ENCODE assay signal across 8 cellular contexts in genomic region chr10:72009430-72010081, GRCh38. TPM values are rescaled to one million over a fixed set of nuclear protein-coding genes. Genes with fewer than 3 reads are reported as not detected.
DNase-seq lines count a peak whose midpoint lies in the region; ATAC-seq and TF ChIP-seq lines count a peak whose summit lies in the region.

No MANE protein-coding gene starts in this region.

- H2AFZ ChIP-seq in neural cell (ENCODE audit: low read depth, low read length) = no peak overlapping the region

- H3K9ac ChIP-seq in neural cell (ENCODE audit: low read length) = peak overlapping the region; percentile 23

- H4K20me1 ChIP-seq in neural cell (ENCODE audit: insufficient read depth) = no peaks in the 10 kb centered on the region

- TF ChIP-seq RAD21 in neural cell (conservative IDR thresholded peaks at IDR 0.05) = no peak

- DNase-seq in AG08396 (ENCODE audit: low spot score) = peak; percentile 93
- peak; percentile 87 for DNase-seq in RWPE2 (ENCODE audit: low spot score)
- peak; percentile 98 for DNase-seq in fibroblast of the conjunctiva (ENCODE audit: low read depth)
- no peak for DNase-seq in activated CD4-positive, alpha-beta T cell treated with anti-CD3 and anti-CD28 coated beads, Interleukin-2, amount 50 U/mL, for 1 hour
- DNase-seq in activated CD4-positive, alpha-beta T cell treated with anti-CD3 and anti-CD28 coated beads for 48 hours = no peak
- no peak for DNase-seq in effector CD4-positive, alpha-beta T cell

- TF ChIP-seq CTCF in RWPE2 (IDR thresholded peaks at IDR 0.05; ENCODE audit: poor library complexity, severe bottlenecking) = no peak
- TF ChIP-seq CTCF in neural cell (IDR thresholded peaks at IDR 0.05; ENCODE audit: poor library complexity, severe bottlenecking) = no peak

- no peak for TF ChIP-seq EP300 in neural cell (conservative IDR thresholded peaks at IDR 0.05; ENCODE audit: poor library complexity, severe bottlenecking)

- H3K27ac ChIP-seq in RWPE2 (ENCODE audit: poor library complexity, severe bottlenecking) = peak overlapping the region; percentile 93
- no peak overlapping the region for H3K27ac ChIP-seq in neural cell (ENCODE audit: low read length)

- H3K9me2 ChIP-seq in neural cell (ENCODE audit: insufficient read depth, low read length) = no peaks in the 10 kb centered on the region

- H3K36me3 ChIP-seq in RWPE2 (ENCODE audit: low read depth) = peaks cover 45% of the 10 kb centered on the region
- H3K36me3 ChIP-seq in neural cell (ENCODE audit: insufficient read depth, low read length) = no peaks in the 10 kb centered on the region

- peak; percentile 76 for ATAC-seq in RWPE2 (ENCODE audit: low read depth)
- ATAC-seq in GM21526 (IDR thresholded peaks at IDR 0.05; ENCODE audit: low FRiP score, unreplicated experiment) = no peak

- no peaks in the 10 kb centered on the region for H3F3A ChIP-seq in neural cell (ENCODE audit: insufficient read depth, low read length, poor library complexity, severe bottlenecking)

- no peaks in the 10 kb centered on the region for H3K9me3 ChIP-seq in RWPE2 (ENCODE audit: severe bottlenecking)
- H3K9me3 ChIP-seq in neural cell (ENCODE audit: low read length) = no peaks in the 10 kb centered on the region

- H3K27me3 ChIP-seq in RWPE2 (ENCODE audit: insufficient read depth, poor library complexity, severe bottlenecking) (no peaks in the 10 kb centered on the region), neural cell (ENCODE audit: insufficient read depth, low read depth, low read length) (no peaks in the 10 kb centered on the region)

- peaks cover 22% of the 10 kb centered on the region for H3K4me1 ChIP-seq in RWPE2 (ENCODE audit: insufficient read depth, poor library complexity, severe bottlenecking)

- no peak overlapping the region for H3K4me3 ChIP-seq in RWPE2 (ENCODE audit: severe bottlenecking)
- H3K4me3 ChIP-seq in neural cell (ENCODE audit: low read length) = no peak overlapping the region

- no peaks in the 10 kb centered on the region for H3K79me2 ChIP-seq in neural cell (replicated peaks; ENCODE audit: insufficient read depth, low read length)

- no peak overlapping the region for H3K4me2 ChIP-seq in neural cell (ENCODE audit: low read length)

TF ChIP-seq in neural cell, 6 proteins besides CTCF, POLR2A, EP300 and RAD21:
- TF ChIP-seq, protein P1, sequence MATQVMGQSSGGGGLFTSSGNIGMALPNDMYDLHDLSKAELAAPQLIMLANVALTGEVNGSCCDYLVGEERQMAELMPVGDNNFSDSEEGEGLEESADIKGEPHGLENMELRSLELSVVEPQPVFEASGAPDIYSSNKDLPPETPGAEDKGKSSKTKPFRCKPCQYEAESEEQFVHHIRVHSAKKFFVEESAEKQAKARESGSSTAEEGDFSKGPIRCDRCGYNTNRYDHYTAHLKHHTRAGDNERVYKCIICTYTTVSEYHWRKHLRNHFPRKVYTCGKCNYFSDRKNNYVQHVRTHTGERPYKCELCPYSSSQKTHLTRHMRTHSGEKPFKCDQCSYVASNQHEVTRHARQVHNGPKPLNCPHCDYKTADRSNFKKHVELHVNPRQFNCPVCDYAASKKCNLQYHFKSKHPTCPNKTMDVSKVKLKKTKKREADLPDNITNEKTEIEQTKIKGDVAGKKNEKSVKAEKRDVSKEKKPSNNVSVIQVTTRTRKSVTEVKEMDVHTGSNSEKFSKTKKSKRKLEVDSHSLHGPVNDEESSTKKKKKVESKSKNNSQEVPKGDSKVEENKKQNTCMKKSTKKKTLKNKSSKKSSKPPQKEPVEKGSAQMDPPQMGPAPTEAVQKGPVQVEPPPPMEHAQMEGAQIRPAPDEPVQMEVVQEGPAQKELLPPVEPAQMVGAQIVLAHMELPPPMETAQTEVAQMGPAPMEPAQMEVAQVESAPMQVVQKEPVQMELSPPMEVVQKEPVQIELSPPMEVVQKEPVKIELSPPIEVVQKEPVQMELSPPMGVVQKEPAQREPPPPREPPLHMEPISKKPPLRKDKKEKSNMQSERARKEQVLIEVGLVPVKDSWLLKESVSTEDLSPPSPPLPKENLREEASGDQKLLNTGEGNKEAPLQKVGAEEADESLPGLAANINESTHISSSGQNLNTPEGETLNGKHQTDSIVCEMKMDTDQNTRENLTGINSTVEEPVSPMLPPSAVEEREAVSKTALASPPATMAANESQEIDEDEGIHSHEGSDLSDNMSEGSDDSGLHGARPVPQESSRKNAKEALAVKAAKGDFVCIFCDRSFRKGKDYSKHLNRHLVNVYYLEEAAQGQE (IDR thresholded peaks at IDR 0.05; ENCODE audit: borderline replicate concordance) = no peak
- TF ChIP-seq SMC3 (conservative IDR thresholded peaks at IDR 0.05; ENCODE audit: poor library complexity) = no peak
- no peak for TF ChIP-seq POLR2AphosphoS5 (IDR thresholded peaks at IDR 0.05)
- peak; percentile 5 for TF ChIP-seq MXI1 (conservative IDR thresholded peaks at IDR 0.05; ENCODE audit: poor library complexity, severe bottlenecking)
- TF ChIP-seq EZH2 (IDR thresholded peaks at IDR 0.05; ENCODE audit: borderline replicate concordance, insufficient read depth, low read length, poor library complexity, severe bottlenecking) = no peak
- TF ChIP-seq TAF1 (IDR thresholded peaks at IDR 0.05; ENCODE audit: low read depth) = no peak

RNA-seq across cellular contexts. Expression of gene CHST3, which starts 45.4 kb away (rescaled TPM):
- 4.1 and 6.0 TPM in 2 replicates for polyA plus RNA-seq in neural cell
- polyA minus RNA-seq in neural cell = 11.2 and 14.4 TPM in 2 replicates

Comparison
In these comparisons a context has a peak if more than half of its experiments do, and no peak if none do; other contexts are left out.
1. DNase-seq: peak in AG08396 (single experiment), RWPE2 (single experiment) and fibroblast of the conjunctiva (single experiment); none in activated CD4-positive, alpha-beta T cell treated with anti-CD3 and anti-CD28 coated beads, Interleukin-2, amount 50 U/mL, for 1 hour (single experiment), activated CD4-positive, alpha-beta T cell treated with anti-CD3 and anti-CD28 coated beads for 48 hours (single experiment) and effector CD4-positive, alpha-beta T cell (single experiment).